In the genomic region with DNA sequence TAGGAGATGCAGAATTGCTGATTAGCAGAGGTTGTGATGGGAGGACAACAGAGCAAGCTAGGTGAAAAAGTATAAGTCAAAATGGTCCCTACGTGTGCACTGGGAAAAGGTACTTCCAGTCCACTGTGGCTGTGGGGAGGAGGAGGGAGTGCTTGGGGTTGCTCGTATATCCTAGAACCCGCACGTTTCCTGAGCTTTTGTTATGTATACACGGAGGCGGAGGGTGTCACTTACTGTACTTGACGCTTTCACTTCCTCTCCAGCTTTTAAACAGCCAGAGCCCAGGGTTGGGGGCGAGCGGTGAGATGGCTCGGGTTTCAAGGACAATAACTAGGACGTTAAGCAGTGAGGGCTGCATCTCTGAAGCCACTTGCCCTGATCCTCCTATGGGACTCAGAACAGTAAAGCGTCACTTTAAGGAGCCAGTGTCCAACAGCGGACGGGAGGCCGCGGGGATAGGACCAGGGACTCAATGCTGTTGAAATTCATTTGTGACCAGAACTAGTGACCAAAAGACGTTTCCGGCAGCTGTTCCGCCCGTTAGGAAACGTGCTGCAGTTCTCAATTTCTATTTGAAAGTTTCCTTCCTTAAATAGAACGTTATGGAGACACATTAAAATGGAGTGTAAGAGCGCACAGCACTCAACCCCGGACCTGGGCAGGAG, we compare ENCODE assay signal across 8 cellular contexts. TPM values are rescaled to one million over a fixed set of nuclear protein-coding genes. Genes with fewer than 3 reads are reported as not detected.
A peak's percentile ranks its signal among the peaks of the same experiment; 100 is the strongest.
DNase-seq lines count a peak whose midpoint lies in the region; ATAC-seq and TF ChIP-seq lines count a peak whose summit lies in the region.

No MANE protein-coding gene starts in this region.

- H3K36me3 Mint-ChIP-seq in CD8-positive, alpha-beta T cell: no peaks in the 10 kb centered on the region

- H3K27ac ChIP-seq in CD8-positive, alpha-beta T cell (ENCODE audit: low read depth, low read length): no peak overlapping the region
- H3K27ac ChIP-seq in right cardiac atrium (ENCODE audit: low read length): peak overlapping the region; percentile 72

- no peaks in the 10 kb centered on the region for H3K4me1 Mint-ChIP-seq in CD8-positive, alpha-beta T cell (ENCODE audit: low read depth)

- DNase-seq in CD8-positive, alpha-beta T cell: peak in 1 of 7 experiments; percentile 53
- DNase-seq in HPDE6-E6E7 (ENCODE audit: extremely low spot score) (peak; percentile 15), NOMO-1 treated with DMSO at 0.1 percent for 48 hours (lab: John Stamatoyannopoulos, UW; ENCODE audit: unreplicated experiment) (peak; percentile 87), anterior cingulate cortex (lab: John Stamatoyannopoulos, UW) (peak in 42 of 58 donors; percentile 7 to 72 (median 40)), right cardiac atrium (peak; percentile 51 to 76 (median 74)), posterior vena cava (ENCODE audit: low spot score) (peak; percentile 82)
- DNase-seq in activated CD4-positive, CD25-positive, alpha-beta regulatory T cell (lab: John Stamatoyannopoulos, UW): no peak

- peak; percentile 39 for ATAC-seq in CD8-positive, alpha-beta T cell
- peak; percentile 63 for ATAC-seq in GM19452 (IDR thresholded peaks at IDR 0.05; ENCODE audit: unreplicated experiment)
- peak; percentile 63 to 64 for ATAC-seq in right cardiac atrium

- H3K4me3 ChIP-seq in CD8-positive, alpha-beta T cell (ENCODE audit: low read depth, low read length): peak overlapping the region; percentile 56
- H3K4me3 ChIP-seq in right cardiac atrium (ENCODE audit: low read length): peak overlapping the region; percentile 56

- POLR2A ChIA-PET in CD8-positive, alpha-beta T cell (lab: Charles Lee): interaction anchor here (0.5 to 0.6 kb wide), 2 partner anchors 291 to 1228 kb away, joined by 3 read pairs; no protein-coding TSS in a partner anchor

- peaks cover 9% of the 10 kb centered on the region for H3K27me3 ChIP-seq in CD8-positive, alpha-beta T cell (ENCODE audit: insufficient read depth, low read length)
- H3K27me3 ChIP-seq in right cardiac atrium (ENCODE audit: control insufficient read depth, insufficient read depth): no peaks in the 10 kb centered on the region

- H3K9me3 ChIP-seq in CD8-positive, alpha-beta T cell (ENCODE audit: low read length): no peaks in the 10 kb centered on the region
- H3K9me3 ChIP-seq in right cardiac atrium (ENCODE audit: control insufficient read depth, low read length): no peaks in the 10 kb centered on the region

- under 1% methylated on average over 24 of the region's 24 CpGs for WGBS in right cardiac atrium

- H3K27me3 Mint-ChIP-seq in CD8-positive, alpha-beta T cell (ENCODE audit: low read depth): peaks cover 14% of the 10 kb centered on the region

- no peaks in the 10 kb centered on the region for H3K9me3 Mint-ChIP-seq in CD8-positive, alpha-beta T cell

- TF ChIP-seq CTCF in CD8-positive, alpha-beta T cell (IDR thresholded peaks at IDR 0.05): no peak

- no peak overlapping the region for H3K27ac Mint-ChIP-seq in CD8-positive, alpha-beta T cell

- no peak overlapping the region for H3K4me3 Mint-ChIP-seq in CD8-positive, alpha-beta T cell

- H3K4me1 ChIP-seq in CD8-positive, alpha-beta T cell (ENCODE audit: insufficient read depth, low read length): peaks cover 20% of the 10 kb centered on the region
- H3K4me1 ChIP-seq in right cardiac atrium (ENCODE audit: control insufficient read depth, insufficient read depth, low read length): no peaks in the 10 kb centered on the region

- no peaks in the 10 kb centered on the region for H3K36me3 ChIP-seq in CD8-positive, alpha-beta T cell (ENCODE audit: insufficient read depth, low read length)

- CTCF ChIA-PET in CD8-positive, alpha-beta T cell (lab: Charles Lee): no interaction called here

- intact Hi-C loops in CD8-positive, alpha-beta T cell (cut with DNase I, micrococcal nuclease): no loop called here
- intact Hi-C loops in right cardiac atrium (cut with DNase I) (no loop called here), posterior vena cava (cut with DNase I) (no loop called here)

RNA-seq across cellular contexts. Expression of gene ETV1, which starts 1.0 kb away (rescaled TPM):
- total RNA-seq in CD8-positive, alpha-beta T cell: not detected
- total RNA-seq in right cardiac atrium (10 to 100 TPM; 33.6 to 47.5 (median 41.9) TPM), posterior vena cava (10 to 100 TPM in 1 of 2 donors, 1 to 10 TPM in 1; 9.2 to 10.5 TPM)
- 12.9 TPM for polyA plus RNA-seq in right cardiac atrium

Comparison
In these comparisons a context has a peak if more than half of its experiments do, and no peak if none do; other contexts are left out.
1. DNase-seq: peak in HPDE6-E6E7 (single experiment), NOMO-1 treated with DMSO at 0.1 percent for 48 hours (single experiment), anterior cingulate cortex (42 of 58), right cardiac atrium (3 of 3) and posterior vena cava (single experiment); none in activated CD4-positive, CD25-positive, alpha-beta regulatory T cell (0 of 4).
2. RNA of gene ETV1, which starts 1.0 kb away (total RNA-seq): 33.6 to 47.5 TPM in right cardiac atrium and 9.2 to 10.5 TPM in posterior vena cava; not detected in CD8-positive, alpha-beta T cell; every median in the first group is over 4 times any median in the second.
3. Peak in every context shown above with its lines, with median percentiles within 50 percentile points of each other: ATAC-seq.